Comparison of ENCODE assay signal across 13 cellular contexts in the genomic region with DNA sequence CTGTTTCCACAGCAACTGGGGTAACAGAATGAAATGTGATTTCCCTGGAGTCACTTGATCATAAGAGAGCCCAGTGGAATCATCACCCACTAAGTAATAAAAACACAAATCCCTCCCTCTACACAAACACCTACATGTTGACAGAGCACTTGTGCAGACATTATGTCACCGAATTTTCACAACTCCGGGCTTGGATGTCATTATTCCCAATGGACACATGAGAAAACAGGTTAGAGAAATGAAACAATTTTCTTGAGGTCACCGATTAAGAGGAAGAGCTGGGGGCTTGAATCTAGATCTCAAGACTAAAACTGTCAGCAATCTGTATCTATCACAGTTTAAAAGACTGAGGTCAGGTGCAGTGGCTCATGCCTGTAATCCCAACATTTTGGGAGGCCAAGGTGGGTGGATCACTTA. TPM values are rescaled to one million over a fixed set of nuclear protein-coding genes. Genes with fewer than 3 reads are reported as not detected.
DNase-seq lines count a peak whose midpoint lies in the region; ATAC-seq and TF ChIP-seq lines count a peak whose summit lies in the region.
"Had no signal": no experiment of that assay in that cellular context is flagged by ENCODE, and none has a peak within 500 bp of the region (broad histone marks: within the 10 kb centered on the region; RNA-seq: fewer than 3 reads in every experiment).

No MANE protein-coding gene starts in this region.

- H3K36me3 ChIP-seq in mammary epithelial cell (ENCODE audit: insufficient read depth, low read length) (no peaks in the 10 kb centered on the region), A673 (ENCODE audit: insufficient read depth, low read length, poor library complexity, severe bottlenecking) (peaks cover 4% of the 10 kb centered on the region)

- H3K4me1 Mint-ChIP-seq in MCF 10A (ENCODE audit: insufficient read depth, unreplicated experiment), result peaks cover 16% of the 10 kb centered on the region
- H3K4me1 Mint-ChIP-seq in osteocyte (ENCODE audit: unreplicated experiment), result peaks cover 18% of the 10 kb centered on the region

- peaks cover 35% of the 10 kb centered on the region for H3K79me2 ChIP-seq in mammary epithelial cell (ENCODE audit: insufficient read depth, low read length)

- no TSS peak for BruUV-seq in MCF 10A (replicated peaks; lab: Mats Ljungman, UMichigan)
- BruUV-seq in mammary epithelial cell (replicated peaks; lab: Mats Ljungman, UMichigan), result no TSS peak
- BruUV-seq in A673 (replicated peaks; lab: Mats Ljungman, UMichigan), result no TSS peak

- H3K4me3 ChIP-seq in mammary epithelial cell (replicated peaks in 1 of 3; ENCODE audit: insufficient read depth in 1 of 3, low read depth in 2 of 3, low read length in 3 of 3) (no peak overlapping the region), A673 (ENCODE audit: low read depth, low read length, poor library complexity, severe bottlenecking) (no peak overlapping the region)
- H3K4me3 ChIP-seq: dorsolateral prefrontal cortex had no signal

- in situ Hi-C loops in mammary epithelial cell (cut with MboI; ENCODE audit: low sequenced_read_pairs in 2 of 2), result no loop called here

- H3K9me3 Mint-ChIP-seq in MCF 10A (ENCODE audit: unreplicated experiment), result no peaks in the 10 kb centered on the region
- no peaks in the 10 kb centered on the region for H3K9me3 Mint-ChIP-seq in osteocyte (ENCODE audit: unreplicated experiment)
- H3K9me3 Mint-ChIP-seq: mesothelial cell of epicardium had no signal

- no peak overlapping the region for H3K4me3 Mint-ChIP-seq in MCF 10A (ENCODE audit: unreplicated experiment)
- no peak overlapping the region for H3K4me3 Mint-ChIP-seq in osteocyte (ENCODE audit: unreplicated experiment)
- H3K4me3 Mint-ChIP-seq: mesothelial cell of epicardium had no signal

- no peak overlapping the region for H3K9ac ChIP-seq in mammary epithelial cell (ENCODE audit: insufficient read depth, low read length)

- POLR2A ChIA-PET in MCF 10A (lab: Yijun Ruan, JAX) (interaction anchor here (1.6 kb wide), 1 partner anchor 96 kb away, joined by 3 read pairs; no protein-coding TSS in a partner anchor), A673 (lab: Charles Lee; ENCODE audit: low non-redundant PET) (no interaction called here)

- no peak overlapping the region for H2AFZ ChIP-seq in mammary epithelial cell (ENCODE audit: low read depth, low read length)

- H3K27me3 ChIP-seq in mammary epithelial cell (ENCODE audit: insufficient read depth, low read length), result no peaks in the 10 kb centered on the region
- H3K27me3 ChIP-seq in A673 (replicated peaks; ENCODE audit: insufficient read depth, low read depth, low read length, poor library complexity), result no peaks in the 10 kb centered on the region
- H3K27me3 ChIP-seq: dorsolateral prefrontal cortex had no signal

- no peaks in the 10 kb centered on the region for H4K20me1 ChIP-seq in mammary epithelial cell (ENCODE audit: insufficient read depth, low read length)

- H3K36me3 Mint-ChIP-seq in MCF 10A (ENCODE audit: insufficient read depth, unreplicated experiment) (peaks cover 14% of the 10 kb centered on the region), osteocyte (ENCODE audit: unreplicated experiment) (peaks cover 5% of the 10 kb centered on the region)

- ATAC-seq in GM18867 (IDR thresholded peaks at IDR 0.05; ENCODE audit: unreplicated experiment), result no peak

- no peak for DNase-seq in MCF 10A (ENCODE audit: unreplicated experiment)
- no peak for DNase-seq in mammary epithelial cell
- DNase-seq in NCI-H748 (lab: John Stamatoyannopoulos, UW; ENCODE audit: unreplicated experiment), result peak; percentile 98
- DNase-seq in kidney tubule cell (ENCODE audit: low spot score), result peak; percentile 10
- DNase-seq in A673 (ENCODE audit: low spot score), result no peak
- DNase-seq in osteocyte (ENCODE audit: extremely low spot score, unreplicated experiment), result no peak
- DNase-seq in HT-29 (ENCODE audit: low spot score), result no peak
- DNase-seq: dorsolateral prefrontal cortex; H7; NCI-H1048; stimulated activated CD4-positive, alpha-beta T cell treated with anti-CD3 and anti-CD28 coated beads, Interleukin-1b, Interleukin-23, amount 100 ng/mL, for 48 hours had no signal

- H3K27ac ChIP-seq in mammary epithelial cell (ENCODE audit: insufficient read depth, low read depth, low read length) (no peak overlapping the region), A673 (ENCODE audit: low read depth, low read length, poor library complexity, severe bottlenecking) (no peak overlapping the region)

- WGBS in mammary epithelial cell (ENCODE audit: low coverage, missing lambda C conversion rate), result 69% methylated on average over 3 of the region's 3 CpGs

- dilution Hi-C loops in mammary epithelial cell (cut with HindIII; ENCODE audit: low sequenced_read_pairs), result no loop called here

- no peak for TF ChIP-seq CTCF in MCF 10A (IDR thresholded peaks at IDR 0.05; ENCODE audit: unreplicated experiment)
- no peak for TF ChIP-seq CTCF in mammary epithelial cell (conservative IDR thresholded peaks at IDR 0.05 in 1 of 2, IDR thresholded peaks at IDR 0.05 in 1 of 2; ENCODE audit: extremely low read depth in 1 of 2, insufficient read depth in 1 of 2, low read depth in 1 of 2, low read length in 2 of 2)
- no peak for TF ChIP-seq CTCF in A673 (conservative IDR thresholded peaks at IDR 0.05; ENCODE audit: low read depth, low read length)
- no peak for TF ChIP-seq CTCF in osteocyte (IDR thresholded peaks at IDR 0.05)

- H3K9me3 ChIP-seq in mammary epithelial cell (replicated peaks; ENCODE audit: insufficient read depth, low read length) (no peaks in the 10 kb centered on the region), A673 (ENCODE audit: low read depth, low read length, poor library complexity, severe bottlenecking) (no peaks in the 10 kb centered on the region)

- H3K27me3 Mint-ChIP-seq in MCF 10A (ENCODE audit: insufficient read depth, unreplicated experiment), result no peaks in the 10 kb centered on the region
- H3K27me3 Mint-ChIP-seq in osteocyte (ENCODE audit: unreplicated experiment), result no peaks in the 10 kb centered on the region

- H3K27ac Mint-ChIP-seq in MCF 10A (ENCODE audit: low read depth, unreplicated experiment), result peak overlapping the region; percentile 54
- no peak overlapping the region for H3K27ac Mint-ChIP-seq in osteocyte (ENCODE audit: unreplicated experiment)
- H3K27ac Mint-ChIP-seq: mesothelial cell of epicardium had no signal

- intact Hi-C loops in MCF 10A (cut with micrococcal nuclease) (no loop called here), mammary epithelial cell (cut with micrococcal nuclease) (no loop called here), A673 (cut with micrococcal nuclease; ENCODE audit: unreplicated experiment) (no loop called here)

- H3K4me1 ChIP-seq in mammary epithelial cell (ENCODE audit: insufficient read depth, low read length) (peaks cover 19% of the 10 kb centered on the region), A673 (ENCODE audit: insufficient read depth, low read length, poor library complexity, severe bottlenecking) (peaks cover 16% of the 10 kb centered on the region)

- no peak overlapping the region for H3K4me2 ChIP-seq in mammary epithelial cell (ENCODE audit: insufficient read depth, low read depth, low read length)

- CTCF ChIA-PET in MCF 10A (lab: Yijun Ruan, JAX) (interaction anchor here (1.3 to 1.6 kb wide), 2 partner anchors 14 to 17 kb away, joined by 3 to 4 read pairs; no protein-coding TSS in a partner anchor), mammary epithelial cell (lab: Charles Lee; ENCODE audit: low non-redundant PET) (no interaction called here), A673 (lab: Charles Lee) (no interaction called here)

RNA-seq across cellular contexts. Expression of a gene that starts 3.1 kb away (rescaled TPM):
- total RNA-seq in MCF 10A (2022), result 18.0 and 20.6 TPM in 2 replicates
- total RNA-seq in mammary epithelial cell, result 10 to 100 TPM; 11.0 to 25.3 TPM
- polyA plus RNA-seq in mammary epithelial cell, result 18.8 TPM
- polyA minus RNA-seq in mammary epithelial cell, result 30.6 TPM
- total RNA-seq in A673 (2021), result 69.4 and 86.0 TPM in 2 replicates
- 37.1 and 43.2 TPM in 2 replicates for total RNA-seq in osteocyte
- 59.7 and 60.1 TPM in 2 replicates for total RNA-seq in HT-29 (2014; rRNA removed; shearing (Covaris generic))

RNA-seq across cellular contexts. Expression of a gene that starts 3.4 kb away (rescaled TPM):
- total RNA-seq in MCF 10A (2022) (0.74 TPM in 1 of 2 replicates, not detected in the other), mammary epithelial cell (under 1 TPM; 0.21 to 0.83 TPM), A673 (2021) (14.3 and 15.6 TPM in 2 replicates), osteocyte (0.91 and 1.2 TPM in 2 replicates)
- 3.5 TPM for polyA plus RNA-seq in mammary epithelial cell
- not detected for polyA minus RNA-seq in mammary epithelial cell
- 0.03 TPM in 1 of 2 replicates, not detected in the other for total RNA-seq in HT-29 (2014; rRNA removed; shearing (Covaris generic))

RNA-seq across cellular contexts. Expression of a gene that starts 23.8 kb away (rescaled TPM):
- total RNA-seq in MCF 10A (2022) (21.0 and 26.5 TPM in 2 replicates), mammary epithelial cell (10 to 100 TPM; 23.5 to 31.2 TPM), A673 (2021) (34.1 and 37.7 TPM in 2 replicates), osteocyte (40.9 and 45.9 TPM in 2 replicates)
- polyA plus RNA-seq in mammary epithelial cell, result 10.2 TPM
- polyA minus RNA-seq in mammary epithelial cell, result 35.9 TPM
- 23.0 and 26.0 TPM in 2 replicates for total RNA-seq in HT-29 (2014; rRNA removed; shearing (Covaris generic))

RNA-seq across cellular contexts. Expression of a gene that starts 24.2 kb away (rescaled TPM):
- total RNA-seq in MCF 10A (2022) (13.2 and 18.4 TPM in 2 replicates), mammary epithelial cell (10 to 100 TPM; 10.3 to 15.5 TPM), A673 (2021) (19.2 and 20.3 TPM in 2 replicates), osteocyte (13.2 and 16.2 TPM in 2 replicates)
- 15.9 TPM for polyA plus RNA-seq in mammary epithelial cell
- polyA minus RNA-seq in mammary epithelial cell, result 4.8 TPM
- 29.6 and 41.8 TPM in 2 replicates for total RNA-seq in HT-29 (2014; rRNA removed; shearing (Covaris generic))

RNA-seq across cellular contexts. Expression of a gene that starts 39.2 kb away (rescaled TPM):
- total RNA-seq in MCF 10A (2022), result 0.81 and 1.1 TPM in 2 replicates
- total RNA-seq in mammary epithelial cell, result 1 to 10 TPM in 1 of 2 donors, under 1 TPM in 1; 0.17 to 2.1 TPM
- 0.17 TPM for polyA plus RNA-seq in mammary epithelial cell
- not detected for polyA minus RNA-seq in mammary epithelial cell
- total RNA-seq in A673 (2021), result 2.8 and 3.1 TPM in 2 replicates
- 6.5 and 6.9 TPM in 2 replicates for total RNA-seq in osteocyte
- 0.08 TPM in 2 replicates for total RNA-seq in HT-29 (2014; rRNA removed; shearing (Covaris generic))
- total RNA-seq: H7 had no signal

Comparison
In these comparisons a context has a peak if more than half of its experiments do, and no peak if none do; other contexts are left out.
1. DNase-seq: peak in NCI-H748 (single experiment) and kidney tubule cell (single experiment); none in MCF 10A (single experiment), mammary epithelial cell (single experiment), A673 (single experiment), osteocyte (single experiment) and HT-29 (single experiment).